In the genomic region with DNA sequence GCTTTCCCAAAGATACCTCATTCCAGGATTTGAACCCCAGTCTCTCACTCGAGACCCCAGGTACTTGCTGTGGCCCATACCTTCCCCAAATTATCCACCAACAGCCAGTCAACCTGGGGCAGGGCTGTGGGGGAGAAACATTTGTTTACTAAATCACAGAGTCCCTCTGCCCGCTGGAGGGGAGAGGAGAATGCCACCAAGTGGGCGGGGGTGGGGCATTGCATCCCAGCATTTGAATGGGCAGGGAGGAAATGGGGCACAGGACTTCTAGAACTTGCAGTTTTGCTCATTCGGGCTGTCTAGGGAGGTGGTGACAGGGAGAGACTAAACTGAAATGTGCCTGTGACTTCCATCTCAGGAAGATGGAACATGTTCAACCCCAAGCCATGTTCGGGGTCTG, we compare ENCODE assay signal across 23 cellular contexts. TPM values are rescaled to one million over a fixed set of nuclear protein-coding genes. Genes with fewer than 3 reads are reported as not detected.
A peak's percentile ranks its signal among the peaks of the same experiment; 100 is the strongest.
DNase-seq lines count a peak whose midpoint lies in the region; ATAC-seq, FAIRE-seq and TF ChIP-seq lines count a peak whose summit lies in the region.
"Had no signal": no experiment of that assay in that cellular context is flagged by ENCODE, and none has a peak within 500 bp of the region (broad histone marks: within the 10 kb centered on the region; RNA-seq: fewer than 3 reads in every experiment).

No MANE protein-coding gene starts in this region.

- H3K4me1 ChIP-seq in mammary epithelial cell (ENCODE audit: insufficient read depth, low read length): peaks cover 16% of the 10 kb centered on the region
- H3K4me1 ChIP-seq in breast epithelium: no peaks in the 10 kb centered on the region
- peaks cover 30% of the 10 kb centered on the region for H3K4me1 ChIP-seq in astrocyte (ENCODE audit: insufficient read depth, low read length)
- no peaks in the 10 kb centered on the region for H3K4me1 ChIP-seq in naive thymus-derived CD4-positive, alpha-beta T cell (ENCODE audit: control insufficient read depth in 2 of 2, insufficient read depth in 2 of 2, low read length in 2 of 2)

- no peak for ATAC-seq in naive thymus-derived CD4-positive, alpha-beta T cell

- intact Hi-C loops in mammary epithelial cell (cut with micrococcal nuclease): loop anchor here (1.0 to 5.0 kb wide), 6 partner anchors 53 to 310 kb away; no protein-coding TSS in a partner anchor
- intact Hi-C loops in breast epithelium (cut with DNase I; ENCODE audit: low total_unique reads): no loop called here
- intact Hi-C loops in naive thymus-derived CD4-positive, alpha-beta T cell (cut with micrococcal nuclease): loop anchor here (2.0 to 5.0 kb wide), 3 partner anchors 65 to 830 kb away; no protein-coding TSS in a partner anchor

- DNase-seq in mammary epithelial cell: no peak
- no peak for DNase-seq in breast epithelium (ENCODE audit: low spot score in 2 of 2)
- DNase-seq in astrocyte (ENCODE audit: low read depth): no peak
- peak; percentile 24 for DNase-seq in iPS-NIHi7 (ENCODE audit: extremely low spot score)
- DNase-seq in type B pancreatic cell (ENCODE audit: extremely low spot score, unreplicated experiment): no peak
- no peak for DNase-seq in activated CD8-positive, alpha-beta memory T cell treated with anti-CD3 and anti-CD28 coated beads, Interleukin-2, amount 50 U/mL, for 4 hours
- DNase-seq in ecto neural progenitor cell (ENCODE audit: low spot score): no peak
- DNase-seq in naive thymus-derived CD4-positive, alpha-beta T cell: no peak
- DNase-seq: NCI-H1048, occipital lobe had no signal

- H3K4me1 Mint-ChIP-seq in astrocyte (ENCODE audit: low read depth, unreplicated experiment) (peaks cover 20% of the 10 kb centered on the region), type B pancreatic cell (ENCODE audit: unreplicated experiment) (peaks cover 8% of the 10 kb centered on the region)
- peaks cover 0 to 3% (median 0%) of the 10 kb centered on the region in 7 donors for H3K4me1 Mint-ChIP-seq in naive thymus-derived CD4-positive, alpha-beta T cell

- no peak for FAIRE-seq in astrocyte (lab: Jason Lieb, UNC)
- FAIRE-seq: frontal cortex, H54 had no signal

- H2AFZ ChIP-seq in mammary epithelial cell (ENCODE audit: low read depth, low read length) (peak overlapping the region; percentile 87), astrocyte (ENCODE audit: low read depth, low read length) (peak overlapping the region; percentile 75)

- H3K9ac ChIP-seq in mammary epithelial cell (ENCODE audit: insufficient read depth, low read length): no peak overlapping the region
- peak overlapping the region; percentile 55 for H3K9ac ChIP-seq in astrocyte (ENCODE audit: low read length)

- H3K27ac Mint-ChIP-seq in astrocyte (ENCODE audit: unreplicated experiment): no peak overlapping the region
- H3K27ac Mint-ChIP-seq in type B pancreatic cell: peak overlapping the region; percentile 61
- no peak overlapping the region for H3K27ac Mint-ChIP-seq in naive thymus-derived CD4-positive, alpha-beta T cell
- H3K27ac Mint-ChIP-seq: activated naive CD8-positive, alpha-beta T cell treated with anti-CD3 and anti-CD28 coated beads for 36 hours had no signal

- H4K20me1 ChIP-seq in mammary epithelial cell (ENCODE audit: insufficient read depth, low read length) (no peaks in the 10 kb centered on the region), astrocyte (ENCODE audit: insufficient read depth, low read length) (no peaks in the 10 kb centered on the region)

- H3K27me3 ChIP-seq in mammary epithelial cell (ENCODE audit: insufficient read depth, low read length) (no peaks in the 10 kb centered on the region), breast epithelium (peaks cover 0 to 5% of the 10 kb centered on the region in 2 donors), astrocyte (ENCODE audit: insufficient read depth, low read length) (peaks cover 4% of the 10 kb centered on the region)
- peaks cover 0 to 3% of the 10 kb centered on the region in 2 donors for H3K27me3 ChIP-seq in naive thymus-derived CD4-positive, alpha-beta T cell (ENCODE audit: control insufficient read depth in 2 of 2, insufficient read depth in 2 of 2, low read length in 2 of 2)

- TF ChIP-seq CTCF in mammary epithelial cell (conservative IDR thresholded peaks at IDR 0.05 in 1 of 2, IDR thresholded peaks at IDR 0.05 in 1 of 2; ENCODE audit: extremely low read depth in 1 of 2, insufficient read depth in 1 of 2, low read depth in 1 of 2, low read length in 2 of 2) (no peak), breast epithelium (IDR thresholded peaks at IDR 0.05) (no peak), astrocyte (IDR thresholded peaks at IDR 0.05; ENCODE audit: insufficient read depth, low read depth, low read length) (no peak), type B pancreatic cell (conservative IDR thresholded peaks at IDR 0.05) (no peak)

- no peaks in the 10 kb centered on the region for H3K9me3 ChIP-seq in mammary epithelial cell (replicated peaks; ENCODE audit: insufficient read depth, low read length)
- no peaks in the 10 kb centered on the region for H3K9me3 ChIP-seq in breast epithelium
- no peaks in the 10 kb centered on the region for H3K9me3 ChIP-seq in astrocyte (ENCODE audit: insufficient read depth, low read depth, low read length)
- H3K9me3 ChIP-seq in naive thymus-derived CD4-positive, alpha-beta T cell (ENCODE audit: control insufficient read depth in 2 of 3, low read length in 3 of 3): no peaks in the 10 kb centered on the region

- peaks cover 17% of the 10 kb centered on the region for H3K27me3 Mint-ChIP-seq in astrocyte (ENCODE audit: low read depth, unreplicated experiment)
- H3K27me3 Mint-ChIP-seq in type B pancreatic cell: peaks cover 29% of the 10 kb centered on the region
- H3K27me3 Mint-ChIP-seq in naive thymus-derived CD4-positive, alpha-beta T cell: peaks cover 2 to 35% (median 26%) of the 10 kb centered on the region in 5 donors
- H3K27me3 Mint-ChIP-seq: activated T-helper 17 cell treated with anti-CD3 and anti-CD28 coated beads, Interleukin-2, amount 50 U/mL, for 72 hours had no signal

- dilution Hi-C loops in mammary epithelial cell (cut with HindIII; ENCODE audit: low sequenced_read_pairs): no loop called here

- TF ChIP-seq POLR2A in breast epithelium (IDR thresholded peaks at IDR 0.05): no peak

- H3K4me3 ChIP-seq in mammary epithelial cell (replicated peaks in 1 of 3; ENCODE audit: insufficient read depth in 1 of 3, low read depth in 2 of 3, low read length in 3 of 3) (no peak overlapping the region), breast epithelium (peak overlapping the region in 1 of 3 donors; percentile 56), astrocyte (ENCODE audit: insufficient read depth, low read depth, low read length) (no peak overlapping the region)
- no peak overlapping the region for H3K4me3 ChIP-seq in naive thymus-derived CD4-positive, alpha-beta T cell (ENCODE audit: low read length)

- in situ Hi-C loops in mammary epithelial cell (cut with MboI; ENCODE audit: low sequenced_read_pairs in 2 of 2): loop anchor here (10.0 kb wide), 1 partner anchor 52 kb away; no protein-coding TSS in a partner anchor

- BruUV-seq in mammary epithelial cell (replicated peaks; lab: Mats Ljungman, UMichigan): no TSS peak

- 50% methylated on average over 2 of the region's 5 CpGs for WGBS in mammary epithelial cell (ENCODE audit: low coverage, missing lambda C conversion rate)

- peak overlapping the region; percentile 68 for H3K4me2 ChIP-seq in mammary epithelial cell (ENCODE audit: insufficient read depth, low read depth, low read length)
- H3K4me2 ChIP-seq in astrocyte (ENCODE audit: low read length): peak overlapping the region; percentile 76

- POLR2A ChIA-PET in naive thymus-derived CD4-positive, alpha-beta T cell (lab: Charles Lee): no interaction called here

- H3K4me3 Mint-ChIP-seq in astrocyte (ENCODE audit: unreplicated experiment): no peak overlapping the region
- H3K4me3 Mint-ChIP-seq in type B pancreatic cell: no peak overlapping the region
- H3K4me3 Mint-ChIP-seq in naive thymus-derived CD4-positive, alpha-beta T cell: no peak overlapping the region
- H3K4me3 Mint-ChIP-seq: activated naive CD8-positive, alpha-beta T cell treated with anti-CD3 and anti-CD28 coated beads for 36 hours had no signal

- CTCF ChIA-PET in mammary epithelial cell (lab: Charles Lee; ENCODE audit: low non-redundant PET): interaction anchor here (0.8 to 1.4 kb wide), 2 partner anchors 50 to 53 kb away, joined by 3 to 41 read pairs; no protein-coding TSS in a partner anchor
- CTCF ChIA-PET in naive thymus-derived CD4-positive, alpha-beta T cell (lab: Charles Lee): interaction anchor here (0.6 to 1.2 kb wide), 4 partner anchors 18 to 472 kb away, joined by 3 to 8 read pairs (median 4); no protein-coding TSS in a partner anchor

- H3K36me3 ChIP-seq in mammary epithelial cell (ENCODE audit: insufficient read depth, low read length): no peaks in the 10 kb centered on the region
- no peaks in the 10 kb centered on the region for H3K36me3 ChIP-seq in breast epithelium
- no peaks in the 10 kb centered on the region for H3K36me3 ChIP-seq in astrocyte (ENCODE audit: insufficient read depth, low read length)
- no peaks in the 10 kb centered on the region for H3K36me3 ChIP-seq in naive thymus-derived CD4-positive, alpha-beta T cell (ENCODE audit: control insufficient read depth in 2 of 3, insufficient read depth in 3 of 3, low read length in 3 of 3)

- H3K79me2 ChIP-seq in mammary epithelial cell (ENCODE audit: insufficient read depth, low read length): no peaks in the 10 kb centered on the region
- no peaks in the 10 kb centered on the region for H3K79me2 ChIP-seq in astrocyte (ENCODE audit: insufficient read depth, low read length)

- H3K9me3 Mint-ChIP-seq in astrocyte (ENCODE audit: unreplicated experiment) (no peaks in the 10 kb centered on the region), type B pancreatic cell (no peaks in the 10 kb centered on the region)
- H3K9me3 Mint-ChIP-seq in naive thymus-derived CD4-positive, alpha-beta T cell: peaks cover 0 to 3% (median 0%) of the 10 kb centered on the region in 11 donors
- H3K9me3 Mint-ChIP-seq: activated naive CD8-positive, alpha-beta T cell treated with anti-CD3 and anti-CD28 coated beads for 36 hours; activated T-helper 17 cell treated with anti-CD3 and anti-CD28 coated beads, Interleukin-2, amount 50 U/mL, for 72 hours had no signal

- no peak overlapping the region for H3K27ac ChIP-seq in mammary epithelial cell (ENCODE audit: insufficient read depth, low read depth, low read length)
- no peak overlapping the region for H3K27ac ChIP-seq in breast epithelium
- H3K27ac ChIP-seq in astrocyte (ENCODE audit: low read depth, low read length): no peak overlapping the region
- no peak overlapping the region for H3K27ac ChIP-seq in naive thymus-derived CD4-positive, alpha-beta T cell (ENCODE audit: low read depth, low read length)
- H3K27ac ChIP-seq: RWPE1 had no signal

- H3K36me3 Mint-ChIP-seq in astrocyte (ENCODE audit: low read depth, unreplicated experiment) (peaks cover 2% of the 10 kb centered on the region), type B pancreatic cell (no peaks in the 10 kb centered on the region)
- H3K36me3 Mint-ChIP-seq in naive thymus-derived CD4-positive, alpha-beta T cell: no peaks in the 10 kb centered on the region
- H3K36me3 Mint-ChIP-seq: activated naive CD8-positive, alpha-beta T cell treated with anti-CD3 and anti-CD28 coated beads for 36 hours had no signal

RNA-seq across cellular contexts. Expression of a gene that starts 10.9 kb away (rescaled TPM):
- total RNA-seq in mammary epithelial cell (under 1 TPM in 1 of 2 donors, not detected in 1; 0.21 TPM), breast epithelium (not detected), astrocyte (0.22 TPM in 1 of 2 replicates, not detected in the other), type B pancreatic cell (ENCODE audit: low replicate concordance) (not detected in 2 replicates)
- 0.08 TPM for polyA plus RNA-seq in mammary epithelial cell
- polyA minus RNA-seq in mammary epithelial cell: not detected
- not detected for total RNA-seq in naive thymus-derived CD4-positive, alpha-beta T cell
- polyA plus RNA-seq in naive thymus-derived CD4-positive, alpha-beta T cell: not detected
- total RNA-seq: A172; activated naive CD8-positive, alpha-beta T cell treated with anti-CD3 and anti-CD28 coated beads for 36 hours; activated T-helper 17 cell treated with anti-CD3 and anti-CD28 coated beads, Interleukin-2, amount 50 U/mL, for 72 hours; chondrocyte; frontal cortex; lung microvascular endothelial cell; myocyte; occipital lobe; subcutaneous adipose tissue; ureter had no signal
- polyA plus RNA-seq: esophagus had no signal

RNA-seq across cellular contexts. Expression of a gene that starts 22.4 kb away (rescaled TPM):
- not detected for total RNA-seq in mammary epithelial cell
- not detected for polyA plus RNA-seq in mammary epithelial cell
- not detected for polyA minus RNA-seq in mammary epithelial cell
- not detected for total RNA-seq in breast epithelium
- not detected in 2 replicates for total RNA-seq in astrocyte
- not detected in 2 replicates for total RNA-seq in type B pancreatic cell (ENCODE audit: low replicate concordance)
- total RNA-seq in naive thymus-derived CD4-positive, alpha-beta T cell: not detected
- not detected for polyA plus RNA-seq in naive thymus-derived CD4-positive, alpha-beta T cell
- total RNA-seq: A172; activated naive CD8-positive, alpha-beta T cell treated with anti-CD3 and anti-CD28 coated beads for 36 hours; activated T-helper 17 cell treated with anti-CD3 and anti-CD28 coated beads, Interleukin-2, amount 50 U/mL, for 72 hours; chondrocyte; frontal cortex; lung microvascular endothelial cell; myocyte; occipital lobe; subcutaneous adipose tissue; ureter had no signal
- polyA plus RNA-seq: BJ, esophagus had no signal

RNA-seq across cellular contexts. Expression of a gene that starts 34.3 kb away (rescaled TPM):
- total RNA-seq in mammary epithelial cell (under 1 TPM in 1 of 2 donors, not detected in 1; 0.40 TPM), breast epithelium (1 to 10 TPM in 1 of 3 donors, under 1 TPM in 1, not detected in 1; 0.73 to 2.9 TPM), astrocyte (0.14 TPM in 1 of 2 replicates, not detected in the other), type B pancreatic cell (ENCODE audit: low replicate concordance) (0.31 TPM in 1 of 2 replicates, not detected in the other)
- 0.07 TPM for polyA plus RNA-seq in mammary epithelial cell
- polyA minus RNA-seq in mammary epithelial cell: not detected
- not detected for total RNA-seq in naive thymus-derived CD4-positive, alpha-beta T cell
- not detected for polyA plus RNA-seq in naive thymus-derived CD4-positive, alpha-beta T cell
- total RNA-seq: A172; activated naive CD8-positive, alpha-beta T cell treated with anti-CD3 and anti-CD28 coated beads for 36 hours; activated T-helper 17 cell treated with anti-CD3 and anti-CD28 coated beads, Interleukin-2, amount 50 U/mL, for 72 hours; chondrocyte; frontal cortex; lung microvascular endothelial cell; myocyte; occipital lobe; subcutaneous adipose tissue; ureter had no signal
- polyA plus RNA-seq: BJ had no signal
